Comparison of ENCODE assay signal across 26 cellular contexts in the genomic region with DNA sequence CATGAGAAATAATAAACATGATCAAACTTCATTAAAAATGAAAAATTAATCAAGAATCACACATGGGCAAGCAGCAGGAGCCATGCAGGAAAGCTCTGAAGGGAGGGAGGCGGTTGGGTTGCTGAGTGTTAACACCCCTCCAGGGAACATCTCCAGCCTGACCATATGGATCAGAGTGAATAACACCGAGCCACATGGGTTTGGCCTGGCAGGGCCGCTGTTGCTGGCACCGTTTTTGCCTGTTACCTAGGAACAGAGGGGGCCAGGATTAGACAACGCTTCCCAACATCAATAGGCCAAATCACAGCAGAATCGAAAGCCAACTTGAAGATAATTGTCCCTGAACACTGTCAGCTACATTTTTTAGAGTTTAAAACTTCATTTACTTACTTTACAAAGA.
DNase-seq lines count a peak whose midpoint lies in the region; ATAC-seq and TF ChIP-seq lines count a peak whose summit lies in the region.
"Had no signal": no experiment of that assay in that cellular context is flagged by ENCODE, and none has a peak within 500 bp of the region (broad histone marks: within the 10 kb centered on the region; RNA-seq: fewer than 3 reads in every experiment).

No MANE protein-coding gene starts in this region.

- no peaks in the 10 kb centered on the region for H3K9me2 ChIP-seq in Loucy (replicated peaks; ENCODE audit: low read depth, low read length)

- H3K9me3 ChIP-seq in Loucy (ENCODE audit: insufficient read depth, low read depth, low read length): no peaks in the 10 kb centered on the region
- H3K9me3 ChIP-seq: breast epithelium, esophagus squamous epithelium, left ventricle myocardium inferior, pancreas, right lobe of liver, testis, vagina had no signal

- H4K20me1 ChIP-seq in Loucy (ENCODE audit: insufficient read depth, low read length, poor library complexity, severe bottlenecking): no peaks in the 10 kb centered on the region

- H3K4me2 ChIP-seq in Loucy (ENCODE audit: low read depth, low read length, poor library complexity, severe bottlenecking): peak overlapping the region; percentile 23

- no peaks in the 10 kb centered on the region for H3K36me3 ChIP-seq in Loucy (ENCODE audit: insufficient read depth, low read length)
- H3K36me3 ChIP-seq: breast epithelium, esophagus squamous epithelium, left ventricle myocardium inferior, pancreas, right lobe of liver, vagina had no signal

- H3K4me3 ChIP-seq in Loucy (ENCODE audit: low read length, poor library complexity, severe bottlenecking): no peak overlapping the region
- H3K4me3 ChIP-seq: breast epithelium, esophagus squamous epithelium, left ventricle myocardium inferior, pancreas, right lobe of liver, SK-N-MC, testis, vagina had no signal

- H3K79me2 ChIP-seq in Loucy (ENCODE audit: insufficient read depth, low read length): no peaks in the 10 kb centered on the region

- TF ChIP-seq CTCF in Loucy (conservative IDR thresholded peaks at IDR 0.05; ENCODE audit: low read length): no peak

- DNase-seq in DMS 273 (lab: John Stamatoyannopoulos, UW; ENCODE audit: unreplicated experiment) (peak; percentile 98), NCI-H69 (lab: John Stamatoyannopoulos, UW) (peak; percentile 98), medulla oblongata (ENCODE audit: extremely low spot score) (peak; percentile 38), MV-4-11 (lab: John Stamatoyannopoulos, UW) (no peak)
- DNase-seq in stimulated activated CD4-positive, alpha-beta T cell treated with anti-CD3 and anti-CD28 coated beads, Interleukin-4, amount 100 ng/mL, for 1 hour: no peak
- DNase-seq: activated CD4-positive, alpha-beta T cell treated with anti-CD3 and anti-CD28 coated beads, Interleukin-2, amount 10 ng/mL, durations not matched to agents 7 days and 5 days; activated naive CD4-positive, alpha-beta T cell; activated T-cell treated with anti-CD3 and anti-CD28 coated beads, Interleukin-2, amount 50 U/mL, for 48 hours; CD4-positive, alpha-beta T cell; cortex of kidney; DMS153; esophagus squamous epithelium; H9; left ventricle myocardium inferior; NCI-H1105; NCI-H2107; right lobe of liver; stimulated activated naive CD4-positive, alpha-beta T cell treated with Interleukin-2 at 50 U/mL for 16 hours; testis had no signal

- H3K27me3 ChIP-seq in Loucy (ENCODE audit: insufficient read depth, low read length, poor library complexity, severe bottlenecking): no peaks in the 10 kb centered on the region
- H3K27me3 ChIP-seq: breast epithelium, esophagus squamous epithelium, pancreas, right lobe of liver, testis, vagina had no signal

- H3K4me1 ChIP-seq in Loucy (ENCODE audit: insufficient read depth, low read length, poor library complexity, severe bottlenecking): peaks cover 76% of the 10 kb centered on the region
- H3K4me1 ChIP-seq: breast epithelium, left ventricle myocardium inferior, pancreas, testis had no signal

- no peak overlapping the region for H3K9ac ChIP-seq in Loucy (ENCODE audit: low read depth, low read length, poor library complexity, severe bottlenecking)

- H2AFZ ChIP-seq in Loucy (ENCODE audit: low read length): no peak overlapping the region

- no peaks in the 10 kb centered on the region; the same call in 1 of the 2 replicates for H3F3A ChIP-seq in Loucy (ENCODE audit: low read depth)

- no peak for ATAC-seq in GM21526 (IDR thresholded peaks at IDR 0.05; ENCODE audit: low FRiP score, unreplicated experiment)
- ATAC-seq: natural killer cell treated with Interleukin-12 subunit alpha and Interleukin-12 subunit beta and Interleukin-15 and Interleukin-18, amount 100 ng/mL, for 72 hours; pancreas had no signal

Comparison
In these comparisons a context has a peak if more than half of its experiments do, and no peak if none do; other contexts are left out.
1. DNase-seq: peak in DMS 273 (single experiment), NCI-H69 (single experiment) and medulla oblongata (single experiment); none in MV-4-11 (single experiment) and stimulated activated CD4-positive, alpha-beta T cell treated with anti-CD3 and anti-CD28 coated beads, Interleukin-4, amount 100 ng/mL, for 1 hour (single experiment).